In the genomic region with DNA sequence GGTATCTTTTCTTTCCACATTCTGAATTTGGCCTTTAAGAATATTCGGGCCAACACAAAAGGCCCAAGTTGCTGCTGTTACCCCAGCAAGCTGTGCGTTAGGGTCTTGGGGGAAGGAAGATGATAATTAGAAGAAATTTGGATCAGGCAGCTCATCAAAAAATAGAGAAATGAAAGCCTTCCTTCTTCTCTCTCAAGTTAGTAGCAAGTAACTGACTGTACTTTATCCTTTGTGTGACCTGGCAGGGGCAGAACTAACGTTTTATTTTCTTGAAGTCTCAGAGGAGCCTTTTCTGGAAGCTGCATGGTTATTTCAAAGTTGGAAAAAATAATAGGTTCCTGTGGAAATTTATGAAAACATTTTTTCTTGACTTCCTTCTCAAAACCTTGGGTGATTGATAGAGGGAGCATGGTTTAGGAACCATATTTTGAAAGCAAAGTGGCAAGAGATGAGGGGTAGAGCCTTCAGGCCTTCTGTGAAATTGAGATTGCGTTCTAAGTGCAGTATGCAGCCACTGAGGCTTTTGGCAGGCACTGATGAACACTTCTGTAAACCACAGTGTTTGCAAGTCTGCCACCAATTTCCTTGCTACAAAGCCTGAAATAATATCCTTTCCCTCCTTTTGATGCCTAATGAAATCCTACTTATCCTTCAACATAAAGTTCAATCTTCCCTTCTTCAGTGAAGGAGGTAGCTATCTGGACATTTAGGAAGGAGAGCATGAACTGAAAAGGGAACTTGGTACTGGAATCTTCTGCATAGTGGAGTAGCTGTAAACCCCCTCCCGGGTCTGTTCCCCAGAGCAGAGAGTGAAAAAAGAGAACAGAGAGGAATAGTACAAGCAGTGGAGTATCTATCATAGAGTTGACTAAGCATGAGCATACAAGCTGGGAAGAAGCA, we compare ENCODE assay signal across 8 cellular contexts.
DNase-seq lines count a peak whose midpoint lies in the region; ATAC-seq, FAIRE-seq and TF ChIP-seq lines count a peak whose summit lies in the region.

No MANE protein-coding gene starts in this region.

- no peak for TF ChIP-seq RAD21 in A549 (conservative IDR thresholded peaks at IDR 0.05 in 1 of 2, IDR thresholded peaks at IDR 0.05 in 1 of 2)

- CTCF ChIA-PET in A549 (lab: Yijun Ruan, JAX): interaction anchor here (1.2 to 1.5 kb wide), 2 partner anchors 33 to 67 kb away, joined by 3 to 4 read pairs; no protein-coding TSS in a partner anchor
- CTCF ChIA-PET in RWPE1 (lab: Yijun Ruan, JAX): interaction anchor here (0.5 kb wide), 2 partner anchors 88 to 135 kb away, joined by 3 read pairs; no protein-coding TSS in a partner anchor

- H3K27me3 ChIP-seq in BE2C: no peaks in the 10 kb centered on the region

- 71% methylated on average over 5 of the region's 5 CpGs for WGBS in A549 (ENCODE audit: missing lambda C conversion rate)

- TF ChIP-seq POLR2A in A549 (IDR thresholded peaks at IDR 0.05; ENCODE audit: low read length): no peak

- TF ChIP-seq CTCF in A549 (IDR thresholded peaks at IDR 0.05) (no peak), BE2C (IDR thresholded peaks at IDR 0.05; ENCODE audit: low read depth, low read length) (no peak), RWPE1 (conservative IDR thresholded peaks at IDR 0.05; ENCODE audit: low read depth) (no peak)

- intact Hi-C loops in left colon (cut with DNase I, micrococcal nuclease): no loop called here

- POLR2A ChIA-PET in A549 (lab: Yijun Ruan, JAX): no interaction called here
- POLR2A ChIA-PET in RWPE1 (lab: Yijun Ruan, JAX; ENCODE audit: low non-redundant PET): no interaction called here

- TF ChIP-seq EP300 in A549 (IDR thresholded peaks at IDR 0.05): no peak

- H3K4me2 ChIP-seq in A549: no peak overlapping the region

- peak; percentile 67 for FAIRE-seq in A549 (lab: Jason Lieb, UNC)

- DNase-seq in A549 (ENCODE audit: low read depth in 1 of 2, low spot score in 1 of 2): no peak
- DNase-seq in NOMO-1 (lab: John Stamatoyannopoulos, UW; ENCODE audit: unreplicated experiment in 2 of 2): peak; percentile 43 to 66
- no peak for DNase-seq in left colon
- DNase-seq in BE2C: no peak
- no peak for DNase-seq in NCI-H748 (lab: John Stamatoyannopoulos, UW; ENCODE audit: unreplicated experiment)
- DNase-seq in RWPE1 (ENCODE audit: low spot score): no peak
- DNase-seq in NCI-H1436 treated with DMSO at 0.1 percent for 48 hours (lab: John Stamatoyannopoulos, UW): no peak

- H3K4me1 ChIP-seq in A549 (no peaks in the 10 kb centered on the region), BE2C (no peaks in the 10 kb centered on the region)

- H3K9me3 ChIP-seq in A549 (no peaks in the 10 kb centered on the region), BE2C (no peaks in the 10 kb centered on the region)

- no peaks in the 10 kb centered on the region for H3K36me3 ChIP-seq in BE2C

- ATAC-seq in A549: no peak
- ATAC-seq in GM21786 (IDR thresholded peaks at IDR 0.05; ENCODE audit: unreplicated experiment): peak; percentile 83
- peak; percentile 24 for ATAC-seq in left colon

- no peak overlapping the region for H3K27ac ChIP-seq in A549
- H3K27ac ChIP-seq in RWPE1: no peak overlapping the region

- H3K4me3 ChIP-seq in A549: no peak overlapping the region
- H3K4me3 ChIP-seq in BE2C (ENCODE audit: low read depth, low read length): no peak overlapping the region

TF ChIP-seq in A549, 52 proteins besides CTCF, POLR2A, EP300 and RAD21:
- no peak for TF ChIP-seq ZSCAN20 (CRISPR knock-in tag; IDR thresholded peaks at IDR 0.05)
- no peak for TF ChIP-seq NPAS2 (CRISPR knock-in tag; IDR thresholded peaks at IDR 0.05; ENCODE audit: borderline replicate concordance)
- TF ChIP-seq, protein P1, sequence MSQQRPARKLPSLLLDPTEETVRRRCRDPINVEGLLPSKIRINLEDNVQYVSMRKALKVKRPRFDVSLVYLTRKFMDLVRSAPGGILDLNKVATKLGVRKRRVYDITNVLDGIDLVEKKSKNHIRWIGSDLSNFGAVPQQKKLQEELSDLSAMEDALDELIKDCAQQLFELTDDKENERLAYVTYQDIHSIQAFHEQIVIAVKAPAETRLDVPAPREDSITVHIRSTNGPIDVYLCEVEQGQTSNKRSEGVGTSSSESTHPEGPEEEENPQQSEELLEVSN (IDR thresholded peaks at IDR 0.05; ENCODE audit: borderline replicate concordance, low read depth): no peak
- TF ChIP-seq, protein P2, sequence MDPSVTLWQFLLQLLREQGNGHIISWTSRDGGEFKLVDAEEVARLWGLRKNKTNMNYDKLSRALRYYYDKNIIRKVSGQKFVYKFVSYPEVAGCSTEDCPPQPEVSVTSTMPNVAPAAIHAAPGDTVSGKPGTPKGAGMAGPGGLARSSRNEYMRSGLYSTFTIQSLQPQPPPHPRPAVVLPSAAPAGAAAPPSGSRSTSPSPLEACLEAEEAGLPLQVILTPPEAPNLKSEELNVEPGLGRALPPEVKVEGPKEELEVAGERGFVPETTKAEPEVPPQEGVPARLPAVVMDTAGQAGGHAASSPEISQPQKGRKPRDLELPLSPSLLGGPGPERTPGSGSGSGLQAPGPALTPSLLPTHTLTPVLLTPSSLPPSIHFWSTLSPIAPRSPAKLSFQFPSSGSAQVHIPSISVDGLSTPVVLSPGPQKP (IDR thresholded peaks at IDR 0.05; ENCODE audit: low read depth, low read length): no peak
- TF ChIP-seq, protein P3, sequence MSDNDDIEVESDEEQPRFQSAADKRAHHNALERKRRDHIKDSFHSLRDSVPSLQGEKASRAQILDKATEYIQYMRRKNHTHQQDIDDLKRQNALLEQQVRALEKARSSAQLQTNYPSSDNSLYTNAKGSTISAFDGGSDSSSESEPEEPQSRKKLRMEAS (IDR thresholded peaks at IDR 0.05): no peak
- no peak for TF ChIP-seq FOXS1 (CRISPR knock-in tag; IDR thresholded peaks at IDR 0.05)
- TF ChIP-seq CEBPB (IDR thresholded peaks at IDR 0.05): no peak
- TF ChIP-seq HDAC2 (IDR thresholded peaks at IDR 0.05): no peak
- TF ChIP-seq SREBF2 (IDR thresholded peaks at IDR 0.05): no peak
- no peak for TF ChIP-seq ZNF302 (CRISPR knock-in tag; IDR thresholded peaks at IDR 0.05)
- TF ChIP-seq ZFP36 (IDR thresholded peaks at IDR 0.05; ENCODE audit: borderline replicate concordance, partially characterized antibody): no peak
- no peak for TF ChIP-seq HOXB5 (CRISPR knock-in tag; IDR thresholded peaks at IDR 0.05)
- no peak for TF ChIP-seq JUNB (IDR thresholded peaks at IDR 0.05)
- TF ChIP-seq POLR2AphosphoS2 (conservative IDR thresholded peaks at IDR 0.05; ENCODE audit: low read length): no peak
- no peak for TF ChIP-seq RNF2 (IDR thresholded peaks at IDR 0.05; ENCODE audit: borderline replicate concordance, low read depth)
- TF ChIP-seq CBX8 (IDR thresholded peaks at IDR 0.05): no peak
- no peak for TF ChIP-seq ZC3H11A (IDR thresholded peaks at IDR 0.05)
- no peak for TF ChIP-seq BHLHE40 (IDR thresholded peaks at IDR 0.05; ENCODE audit: low read depth, low read length)

Comparison
In these comparisons a context has a peak if more than half of its experiments do, and no peak if none do; other contexts are left out.
1. ATAC-seq: peak in GM21786 (single experiment) and left colon (single experiment); none in A549 (0 of 2).
2. DNase-seq: peak in NOMO-1 (2 of 2); none in A549 (0 of 2), left colon (0 of 2), BE2C (single experiment), NCI-H748 (single experiment), RWPE1 (single experiment) and NCI-H1436 treated with DMSO at 0.1 percent for 48 hours (single experiment).